Comparison of ENCODE assay signal across 19 cellular contexts in genomic region chr22:44997060-44997459, GRCh38. TPM values are rescaled to one million over a fixed set of nuclear protein-coding genes. Genes with fewer than 3 reads are reported as not detected.
DNase-seq lines count a peak whose midpoint lies in the region; ATAC-seq and TF ChIP-seq lines count a peak whose summit lies in the region.
"Had no signal": no experiment of that assay in that cellular context is flagged by ENCODE, and none has a peak within 500 bp of the region (broad histone marks: within the 10 kb centered on the region; RNA-seq: fewer than 3 reads in every experiment).

No MANE protein-coding gene starts in this region.

- H3K27ac ChIP-seq in GM23338 (ENCODE audit: low read depth) (0 out of 2 replicates have a peak overlapping the region, but pooled peaks have one; percentile 14), neural progenitor cell (no peak overlapping the region), MM.1S (ENCODE audit: low read length) (no peak overlapping the region)
- H3K27ac ChIP-seq: 22Rv1, A549, C4-2B, HL-60 had no signal

- DNase-seq in DMS79 treated with DMSO at 0.1 percent for 48 hours (lab: John Stamatoyannopoulos, UW) = peak; percentile 9
- no peak for DNase-seq in DMS79 (lab: John Stamatoyannopoulos, UW)
- DNase-seq in GM23338 (ENCODE audit: low spot score) = no peak
- DNase-seq in WTC11 (ENCODE audit: low spot score) = no peak
- DNase-seq in neural progenitor cell (ENCODE audit: low spot score) = no peak
- no peak for DNase-seq in MM.1S
- no peak for DNase-seq in superior temporal gyrus (ENCODE audit: extremely low spot score)
- DNase-seq: AML-193; Caco-2; CD4-positive, alpha-beta T cell; GF-D8; GOT3; IMR-90 had no signal

- H3K4me3 Mint-ChIP-seq in GM23338 (no peak overlapping the region), WTC11 (no peak overlapping the region), neural progenitor cell (no peak overlapping the region)
- H3K4me3 Mint-ChIP-seq: CD4-positive, alpha-beta T cell had no signal

- H3F3A ChIP-seq in GM23338 (replicated peaks; ENCODE audit: low read depth) (peaks cover 25% of the 10 kb centered on the region), neural progenitor cell (ENCODE audit: low read depth) (peaks cover 2% of the 10 kb centered on the region), MM.1S (ENCODE audit: insufficient read depth, low read length) (no peaks in the 10 kb centered on the region)

- H3K9me2 ChIP-seq in GM23338 (ENCODE audit: insufficient read depth) = no peaks in the 10 kb centered on the region
- no peaks in the 10 kb centered on the region for H3K9me2 ChIP-seq in MM.1S (replicated peaks; ENCODE audit: insufficient read depth, low read length)

- H4K20me1 ChIP-seq in GM23338 (replicated peaks; ENCODE audit: insufficient read depth) = peaks cover 88% of the 10 kb centered on the region
- peaks cover 100% of the 10 kb centered on the region for H4K20me1 ChIP-seq in neural progenitor cell (ENCODE audit: low read depth)
- no peaks in the 10 kb centered on the region for H4K20me1 ChIP-seq in MM.1S (ENCODE audit: insufficient read depth, low read length)

- TF ChIP-seq CTCF in GM23338 (conservative IDR thresholded peaks at IDR 0.05; ENCODE audit: low read depth in 2 of 2) = no peak
- no peak for TF ChIP-seq CTCF in WTC11 (IDR thresholded peaks at IDR 0.05)
- TF ChIP-seq CTCF in neural progenitor cell (IDR thresholded peaks at IDR 0.05) = no peak
- TF ChIP-seq CTCF in MM.1S (IDR thresholded peaks at IDR 0.05; ENCODE audit: low read length) = no peak

- no peaks in the 10 kb centered on the region for H3K27me3 ChIP-seq in GM23338 (ENCODE audit: insufficient read depth)
- no peaks in the 10 kb centered on the region for H3K27me3 ChIP-seq in neural progenitor cell
- H3K27me3 ChIP-seq in MM.1S (replicated peaks; ENCODE audit: insufficient read depth, low read length) = peaks cover 98% of the 10 kb centered on the region

- H3K36me3 ChIP-seq in GM23338 (ENCODE audit: insufficient read depth) = peaks cover 22% of the 10 kb centered on the region
- no peaks in the 10 kb centered on the region for H3K36me3 ChIP-seq in neural progenitor cell
- H3K36me3 ChIP-seq in MM.1S (replicated peaks; ENCODE audit: insufficient read depth, low read length) = no peaks in the 10 kb centered on the region

- H3K27me3 Mint-ChIP-seq in GM23338 (ENCODE audit: insufficient read depth, low read depth, poor library complexity) (peaks cover 23% of the 10 kb centered on the region), WTC11 (ENCODE audit: low read depth) (no peaks in the 10 kb centered on the region), neural progenitor cell (ENCODE audit: insufficient read depth, low read depth) (peaks cover 3% of the 10 kb centered on the region)

- H3K36me3 Mint-ChIP-seq in GM23338 (ENCODE audit: low read depth) = peaks cover 71% of the 10 kb centered on the region
- peaks cover 52% of the 10 kb centered on the region for H3K36me3 Mint-ChIP-seq in WTC11
- peaks cover 37% of the 10 kb centered on the region for H3K36me3 Mint-ChIP-seq in neural progenitor cell

- peaks cover 99% of the 10 kb centered on the region for H3K79me2 ChIP-seq in GM23338 (replicated peaks; ENCODE audit: insufficient read depth)
- peaks cover 99% of the 10 kb centered on the region for H3K79me2 ChIP-seq in neural progenitor cell (ENCODE audit: low read depth)
- H3K79me2 ChIP-seq in MM.1S (ENCODE audit: low read length) = no peaks in the 10 kb centered on the region

- POLR2A ChIA-PET in WTC11 (lab: Charles Lee) = interaction anchor here (1.3 kb wide), 1 partner anchor 10 kb away, joined by 5 read pairs; no protein-coding TSS in a partner anchor

- no peak overlapping the region for H2AFZ ChIP-seq in GM23338
- H2AFZ ChIP-seq in neural progenitor cell (replicated peaks) = no peak overlapping the region
- no peak overlapping the region for H2AFZ ChIP-seq in MM.1S (ENCODE audit: low read length)

- no peak overlapping the region for H3K27ac Mint-ChIP-seq in GM23338
- H3K27ac Mint-ChIP-seq in WTC11 = peak overlapping the region; percentile 91
- H3K27ac Mint-ChIP-seq in neural progenitor cell = peak overlapping the region; percentile 35
- H3K27ac Mint-ChIP-seq: CD4-positive, alpha-beta T cell had no signal

- H3K9ac ChIP-seq in neural progenitor cell (no peak overlapping the region), MM.1S (ENCODE audit: low read length) (no peak overlapping the region)

- H3K4me3 ChIP-seq in GM23338 (no peak overlapping the region), neural progenitor cell (no peak overlapping the region), MM.1S (ENCODE audit: low read length) (no peak overlapping the region)
- H3K4me3 ChIP-seq: A549, HAP-1 had no signal

- CTCF ChIA-PET in WTC11 (lab: Charles Lee) = interaction anchor here (1.2 kb wide), 1 partner anchor 84 kb away, joined by 3 read pairs; no protein-coding TSS in a partner anchor

- peaks cover 65% of the 10 kb centered on the region for H3K4me1 ChIP-seq in GM23338 (ENCODE audit: insufficient read depth)
- peaks cover 7% of the 10 kb centered on the region for H3K4me1 ChIP-seq in neural progenitor cell
- no peaks in the 10 kb centered on the region for H3K4me1 ChIP-seq in MM.1S (ENCODE audit: low read length)
- H3K4me1 ChIP-seq: A549, Caco-2, HAP-1 had no signal

- no peaks in the 10 kb centered on the region for H3K9me3 ChIP-seq in neural progenitor cell (ENCODE audit: low read depth)
- H3K9me3 ChIP-seq in MM.1S (replicated peaks; ENCODE audit: insufficient read depth, low read length) = no peaks in the 10 kb centered on the region
- H3K9me3 ChIP-seq: A549, Caco-2, HAP-1 had no signal

- peaks cover 70% of the 10 kb centered on the region for H3K4me1 Mint-ChIP-seq in GM23338
- peaks cover 86% of the 10 kb centered on the region for H3K4me1 Mint-ChIP-seq in WTC11
- H3K4me1 Mint-ChIP-seq in neural progenitor cell = peaks cover 42% of the 10 kb centered on the region

- ATAC-seq in GM23338 (no peak), WTC11 (no peak), HG02852 (IDR thresholded peaks at IDR 0.05; ENCODE audit: unreplicated experiment) (no peak)
- ATAC-seq: A549 had no signal

- H3K9me3 Mint-ChIP-seq in GM23338 (no peaks in the 10 kb centered on the region), WTC11 (no peaks in the 10 kb centered on the region), neural progenitor cell (no peaks in the 10 kb centered on the region)
- H3K9me3 Mint-ChIP-seq: CD4-positive, alpha-beta T cell had no signal

- H3K4me2 ChIP-seq in GM23338 (peak overlapping the region; percentile 43; the same call in 1 of the 2 replicates), neural progenitor cell (no peak overlapping the region), MM.1S (ENCODE audit: low read depth, low read length) (no peak overlapping the region)
- H3K4me2 ChIP-seq: A549 had no signal

TF ChIP-seq in GM23338, 12 proteins besides CTCF, POLR2A, EP300 and RAD21:
- TF ChIP-seq POLR2AphosphoS5 (IDR thresholded peaks at IDR 0.05; ENCODE audit: low read depth) = 0 out of 2 replicates have a peak, but pooled peaks have one; percentile 6
- no peak for TF ChIP-seq CREB1 (CRISPR knock-in tag; IDR thresholded peaks at IDR 0.05; ENCODE audit: low read depth)

TF ChIP-seq in WTC11, 78 proteins besides CTCF, POLR2A, EP300 and RAD21:
- no peak for TF ChIP-seq TEAD4 (CRISPR knock-in tag; IDR thresholded peaks at IDR 0.05)

RNA-seq across cellular contexts. Expression of gene PHF21B, which starts 12.7 kb away (rescaled TPM):
- 127 and 149 TPM in 2 replicates for total RNA-seq in GM23338 (2014; rRNA removed; shearing (Covaris generic))
- polyA plus RNA-seq in GM23338 (2016; fragmentation: Nextera tagmentation; extraction: Ambion mirVana) = 16.5 and 20.6 TPM in 2 replicates
- total RNA-seq in WTC11 (2021) (90.6 to 107 TPM (median 92.5 TPM) in 3 replicates), neural progenitor cell (ENCODE audit: low replicate concordance) (6.7 and 22.6 TPM in 2 replicates)
- total RNA-seq: CD4-positive, alpha-beta T cell; IMR-90 had no signal
